ENCODE assay signal across 12 cellular contexts in genomic region chr2:94978917-94979316, GRCh38. TPM values are rescaled to one million over a fixed set of nuclear protein-coding genes. Genes with fewer than 3 reads are reported as not detected.
"Had no signal": no experiment of that assay in that cellular context is flagged by ENCODE, and none has a peak within 500 bp of the region (broad histone marks: within the 10 kb centered on the region; RNA-seq: fewer than 3 reads in every experiment).

No MANE protein-coding gene starts in this region.

- H3K4me3 ChIP-seq: GM23248, GM23338, HAP-1 had no signal

- H3K4me2 ChIP-seq: GM23338 had no signal

- H3K4me3 Mint-ChIP-seq: GM23338, H9, HFFc6 had no signal

- H3K4me1 ChIP-seq: HAP-1 had no signal

- H3K36me3 ChIP-seq: HAP-1 had no signal

- H2AFZ ChIP-seq: GM23248, GM23338 had no signal

- H3K27ac ChIP-seq: GM23248 had no signal

- DNase-seq: GM23248, GOT3, H7, H9, HCEC 1CT, HFFc6 had no signal

- H3K9me3 Mint-ChIP-seq: HFFc6 had no signal

- H3K4me1 Mint-ChIP-seq: GM23338, H9 had no signal

- H3K9ac ChIP-seq: GM23248 had no signal

- ATAC-seq: GM23338, HCT116 had no signal

- H3K9me3 ChIP-seq: HAP-1 had no signal

- FAIRE-seq: H1, H54 had no signal

RNA-seq across cellular contexts. Expression of gene MAL, which starts 46.6 kb away (rescaled TPM):
- total RNA-seq: GM23248, H1, H4, H9, HFFc6 had no signal
- polyA plus RNA-seq: GM23248, H1 had no signal
